ENCODE assay signal across 20 cellular contexts in the genomic region with DNA sequence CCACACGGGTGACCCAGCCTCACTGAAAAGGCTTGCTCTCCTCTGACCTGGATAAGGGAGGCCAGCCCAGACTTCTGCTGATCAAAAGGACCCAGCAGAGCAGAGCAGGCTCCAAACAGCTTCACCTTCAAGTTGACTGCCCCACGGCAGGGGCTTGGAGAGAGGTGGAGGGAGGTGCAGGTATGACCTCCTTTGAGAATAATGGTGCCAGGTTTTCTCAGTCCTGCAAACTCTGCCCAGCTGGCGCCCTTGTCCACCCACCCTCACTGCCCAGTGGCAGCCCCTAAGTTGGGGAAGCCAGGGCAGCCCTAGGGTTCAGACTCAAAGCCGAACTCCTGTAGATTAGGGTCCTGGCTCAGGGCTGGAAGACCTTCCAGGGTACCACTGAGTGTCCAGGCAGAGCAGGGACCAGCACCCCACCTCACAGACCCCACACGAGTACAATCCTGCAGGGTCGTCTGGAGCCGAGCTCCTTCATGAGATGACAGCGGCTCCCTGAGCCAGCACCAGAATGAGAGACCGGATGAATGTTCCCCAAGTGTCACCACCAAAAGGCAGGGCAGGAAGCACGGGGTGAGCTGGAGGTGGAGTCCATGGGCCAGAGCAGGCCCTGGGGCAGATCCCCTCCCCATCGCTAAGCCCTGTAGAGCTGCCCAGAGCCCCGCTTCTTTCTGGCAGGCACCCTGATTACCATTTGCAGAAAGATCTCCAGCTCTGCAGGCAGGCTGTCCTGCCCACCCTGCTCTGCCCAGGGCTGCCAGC. TPM values are rescaled to one million over a fixed set of nuclear protein-coding genes. Genes with fewer than 3 reads are reported as not detected.
DNase-seq lines count a peak whose midpoint lies in the region; ATAC-seq, FAIRE-seq and TF ChIP-seq lines count a peak whose summit lies in the region.
"Had no signal": no experiment of that assay in that cellular context is flagged by ENCODE, and none has a peak within 500 bp of the region (broad histone marks: within the 10 kb centered on the region; RNA-seq: fewer than 3 reads in every experiment).

No MANE protein-coding gene starts in this region.

- no peak overlapping the region for H3K27ac ChIP-seq in coronary artery
- no peak overlapping the region for H3K27ac ChIP-seq in upper lobe of right lung
- H3K27ac ChIP-seq: GM23248 had no signal

- peaks cover 21% of the 10 kb centered on the region for H3K27me3 Mint-ChIP-seq in nephron progenitor cell (ENCODE audit: low read depth, poor library complexity)
- H3K27me3 Mint-ChIP-seq in WTC11 (ENCODE audit: low read depth): peaks cover 28% of the 10 kb centered on the region

- peaks cover 10% of the 10 kb centered on the region for H3K9me3 Mint-ChIP-seq in nephron progenitor cell
- peaks cover 5% of the 10 kb centered on the region; the same call in 1 of the 2 replicates for H3K9me3 Mint-ChIP-seq in WTC11
- H3K9me3 Mint-ChIP-seq: mesothelial cell of epicardium had no signal

- ATAC-seq in Right ventricle myocardium inferior: no peak
- no peak for ATAC-seq in left cardiac atrium
- ATAC-seq in upper lobe of right lung: no peak
- ATAC-seq in WTC11: no peak
- ATAC-seq in HG02938 (IDR thresholded peaks at IDR 0.05; ENCODE audit: unreplicated experiment): no peak
- ATAC-seq: Panc1; stimulated activated naive CD8-positive, alpha-beta T cell treated with anti-CD3 and anti-CD28 coated beads, Interleukin-15, Interleukin-2, amounts not matched to agents 100 U/mL and 50 U/mL, for 24 hours had no signal

- no peak for FAIRE-seq in urothelium cell line (lab: Jason Lieb, UNC)
- FAIRE-seq: endothelial cell of umbilical vein, small intestine, TTC549 had no signal

- H3K4me3 ChIP-seq in coronary artery (no peak overlapping the region), upper lobe of right lung (no peak overlapping the region)
- H3K4me3 ChIP-seq: GM23248 had no signal

- POLR2A ChIA-PET in WTC11 (lab: Charles Lee): no interaction called here

- CTCF ChIA-PET in WTC11 (lab: Charles Lee): interaction anchor here (0.7 to 3.1 kb wide), 2 partner anchors 199 to 216 kb away, joined by 3 to 9 read pairs; no protein-coding TSS in a partner anchor

- peaks cover 7% of the 10 kb centered on the region for H3K27me3 ChIP-seq in upper lobe of right lung

- H3K27ac Mint-ChIP-seq in nephron progenitor cell (no peak overlapping the region), WTC11 (no peak overlapping the region)
- H3K27ac Mint-ChIP-seq: mesothelial cell of epicardium had no signal

- H3K4me3 Mint-ChIP-seq in nephron progenitor cell (no peak overlapping the region), WTC11 (no peak overlapping the region)
- H3K4me3 Mint-ChIP-seq: mesothelial cell of epicardium had no signal

- no peaks in the 10 kb centered on the region for H3K36me3 Mint-ChIP-seq in nephron progenitor cell (ENCODE audit: low read depth)
- no peaks in the 10 kb centered on the region for H3K36me3 Mint-ChIP-seq in WTC11
- H3K36me3 Mint-ChIP-seq: mesothelial cell of epicardium had no signal

- TF ChIP-seq CTCF in coronary artery (IDR thresholded peaks at IDR 0.05) (no peak), nephron progenitor cell (IDR thresholded peaks at IDR 0.05) (no peak), upper lobe of right lung (IDR thresholded peaks at IDR 0.05) (no peak), WTC11 (IDR thresholded peaks at IDR 0.05) (no peak)

- peaks cover 22% of the 10 kb centered on the region for H3K4me1 Mint-ChIP-seq in nephron progenitor cell
- peaks cover 5% of the 10 kb centered on the region for H3K4me1 Mint-ChIP-seq in WTC11

- intact Hi-C loops in Right ventricle myocardium inferior (cut with DNase I) (no loop called here), left cardiac atrium (cut with DNase I) (loop anchor here (10.0 kb wide), 2 partner anchors 47 to 127 kb away; no protein-coding TSS in a partner anchor), upper lobe of right lung (cut with DNase I) (no loop called here)

- H3K36me3 ChIP-seq in upper lobe of right lung: no peaks in the 10 kb centered on the region

- H3K9me3 ChIP-seq in upper lobe of right lung: no peaks in the 10 kb centered on the region
- H3K9me3 ChIP-seq: Caco-2 had no signal

- DNase-seq in Right ventricle myocardium inferior (ENCODE audit: missing footprints): peak; percentile 56
- no peak for DNase-seq in left cardiac atrium
- DNase-seq in coronary artery (ENCODE audit: low spot score): peak; percentile 67
- DNase-seq in nephron progenitor cell: peak; percentile 2
- DNase-seq in upper lobe of right lung: peak; percentile 54
- no peak for DNase-seq in WTC11 (ENCODE audit: low spot score)
- DNase-seq in urothelium cell line (ENCODE audit: low spot score): no peak
- DNase-seq: foreskin melanocyte; GM23248; NCI-H187 treated with DMSO at 0.1 percent for 48 hours; NCI-H526 treated with DMSO at 0.1 percent for 48 hours; nucleus accumbens; small intestine; stimulated activated naive CD8-positive, alpha-beta T cell treated with anti-CD3 and anti-CD28 coated beads, Interleukin-15, Interleukin-2, amounts not matched to agents 100 U/mL and 50 U/mL, for 24 hours had no signal

- H3K4me1 ChIP-seq in upper lobe of right lung: peaks cover 4% of the 10 kb centered on the region
- H3K4me1 ChIP-seq: Caco-2 had no signal

TF ChIP-seq in WTC11, 78 proteins besides CTCF, POLR2A, EP300 and RAD21:
- TF ChIP-seq, protein P1, sequence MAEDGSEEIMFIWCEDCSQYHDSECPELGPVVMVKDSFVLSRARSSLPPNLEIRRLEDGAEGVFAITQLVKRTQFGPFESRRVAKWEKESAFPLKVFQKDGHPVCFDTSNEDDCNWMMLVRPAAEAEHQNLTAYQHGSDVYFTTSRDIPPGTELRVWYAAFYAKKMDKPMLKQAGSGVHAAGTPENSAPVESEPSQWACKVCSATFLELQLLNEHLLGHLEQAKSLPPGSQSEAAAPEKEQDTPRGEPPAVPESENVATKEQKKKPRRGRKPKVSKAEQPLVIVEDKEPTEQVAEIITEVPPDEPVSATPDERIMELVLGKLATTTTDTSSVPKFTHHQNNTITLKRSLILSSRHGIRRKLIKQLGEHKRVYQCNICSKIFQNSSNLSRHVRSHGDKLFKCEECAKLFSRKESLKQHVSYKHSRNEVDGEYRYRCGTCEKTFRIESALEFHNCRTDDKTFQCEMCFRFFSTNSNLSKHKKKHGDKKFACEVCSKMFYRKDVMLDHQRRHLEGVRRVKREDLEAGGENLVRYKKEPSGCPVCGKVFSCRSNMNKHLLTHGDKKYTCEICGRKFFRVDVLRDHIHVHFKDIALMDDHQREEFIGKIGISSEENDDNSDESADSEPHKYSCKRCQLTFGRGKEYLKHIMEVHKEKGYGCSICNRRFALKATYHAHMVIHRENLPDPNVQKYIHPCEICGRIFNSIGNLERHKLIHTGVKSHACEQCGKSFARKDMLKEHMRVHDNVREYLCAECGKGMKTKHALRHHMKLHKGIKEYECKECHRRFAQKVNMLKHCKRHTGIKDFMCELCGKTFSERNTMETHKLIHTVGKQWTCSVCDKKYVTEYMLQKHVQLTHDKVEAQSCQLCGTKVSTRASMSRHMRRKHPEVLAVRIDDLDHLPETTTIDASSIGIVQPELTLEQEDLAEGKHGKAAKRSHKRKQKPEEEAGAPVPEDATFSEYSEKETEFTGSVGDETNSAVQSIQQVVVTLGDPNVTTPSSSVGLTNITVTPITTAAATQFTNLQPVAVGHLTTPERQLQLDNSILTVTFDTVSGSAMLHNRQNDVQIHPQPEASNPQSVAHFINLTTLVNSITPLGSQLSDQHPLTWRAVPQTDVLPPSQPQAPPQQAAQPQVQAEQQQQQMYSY (CRISPR knock-in tag; IDR thresholded peaks at IDR 0.05): no peak
- no peak for TF ChIP-seq HMGA2 (CRISPR knock-in tag; IDR thresholded peaks at IDR 0.05)
- TF ChIP-seq, protein P2, sequence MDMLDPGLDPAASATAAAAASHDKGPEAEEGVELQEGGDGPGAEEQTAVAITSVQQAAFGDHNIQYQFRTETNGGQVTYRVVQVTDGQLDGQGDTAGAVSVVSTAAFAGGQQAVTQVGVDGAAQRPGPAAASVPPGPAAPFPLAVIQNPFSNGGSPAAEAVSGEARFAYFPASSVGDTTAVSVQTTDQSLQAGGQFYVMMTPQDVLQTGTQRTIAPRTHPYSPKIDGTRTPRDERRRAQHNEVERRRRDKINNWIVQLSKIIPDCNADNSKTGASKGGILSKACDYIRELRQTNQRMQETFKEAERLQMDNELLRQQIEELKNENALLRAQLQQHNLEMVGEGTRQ (CRISPR knock-in tag; IDR thresholded peaks at IDR 0.05): no peak
- TF ChIP-seq GABPB1 (CRISPR knock-in tag; IDR thresholded peaks at IDR 0.05): no peak
- TF ChIP-seq, protein P3, sequence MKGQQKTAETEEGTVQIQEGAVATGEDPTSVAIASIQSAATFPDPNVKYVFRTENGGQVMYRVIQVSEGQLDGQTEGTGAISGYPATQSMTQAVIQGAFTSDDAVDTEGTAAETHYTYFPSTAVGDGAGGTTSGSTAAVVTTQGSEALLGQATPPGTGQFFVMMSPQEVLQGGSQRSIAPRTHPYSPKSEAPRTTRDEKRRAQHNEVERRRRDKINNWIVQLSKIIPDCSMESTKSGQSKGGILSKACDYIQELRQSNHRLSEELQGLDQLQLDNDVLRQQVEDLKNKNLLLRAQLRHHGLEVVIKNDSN (CRISPR knock-in tag; IDR thresholded peaks at IDR 0.05): no peak
- TF ChIP-seq ZNF138 (CRISPR knock-in tag; conservative IDR thresholded peaks at IDR 0.05): no peak
- no peak for TF ChIP-seq ZNF317 (CRISPR knock-in tag; IDR thresholded peaks at IDR 0.05; ENCODE audit: borderline replicate concordance, low read depth)
TF ChIP-seq in WTC11: peak in this region for 0.

RNA-seq across cellular contexts. Expression of a gene that starts 3.6 kb away (rescaled TPM):
- total RNA-seq in Right ventricle myocardium inferior: 182 TPM
- total RNA-seq in left cardiac atrium: 10 to 100 TPM; 74.6 to 78.4 TPM
- total RNA-seq in upper lobe of right lung: 24.8 TPM
- total RNA-seq in WTC11 (2021): 37.2 to 41.5 TPM (median 40.4 TPM) in 3 replicates

Comparison
In these comparisons a context has a peak if more than half of its experiments do, and no peak if none do; other contexts are left out.
1. DNase-seq: peak in Right ventricle myocardium inferior (single experiment), coronary artery (single experiment), nephron progenitor cell (single experiment) and upper lobe of right lung (single experiment); none in left cardiac atrium (single experiment), WTC11 (single experiment) and urothelium cell line (single experiment).
2. intact Hi-C loops: an anchor here in left cardiac atrium (10.0 kb wide); none called in Right ventricle myocardium inferior and upper lobe of right lung.